ENCODE assay signal across 1 cellular context in the genomic region with DNA sequence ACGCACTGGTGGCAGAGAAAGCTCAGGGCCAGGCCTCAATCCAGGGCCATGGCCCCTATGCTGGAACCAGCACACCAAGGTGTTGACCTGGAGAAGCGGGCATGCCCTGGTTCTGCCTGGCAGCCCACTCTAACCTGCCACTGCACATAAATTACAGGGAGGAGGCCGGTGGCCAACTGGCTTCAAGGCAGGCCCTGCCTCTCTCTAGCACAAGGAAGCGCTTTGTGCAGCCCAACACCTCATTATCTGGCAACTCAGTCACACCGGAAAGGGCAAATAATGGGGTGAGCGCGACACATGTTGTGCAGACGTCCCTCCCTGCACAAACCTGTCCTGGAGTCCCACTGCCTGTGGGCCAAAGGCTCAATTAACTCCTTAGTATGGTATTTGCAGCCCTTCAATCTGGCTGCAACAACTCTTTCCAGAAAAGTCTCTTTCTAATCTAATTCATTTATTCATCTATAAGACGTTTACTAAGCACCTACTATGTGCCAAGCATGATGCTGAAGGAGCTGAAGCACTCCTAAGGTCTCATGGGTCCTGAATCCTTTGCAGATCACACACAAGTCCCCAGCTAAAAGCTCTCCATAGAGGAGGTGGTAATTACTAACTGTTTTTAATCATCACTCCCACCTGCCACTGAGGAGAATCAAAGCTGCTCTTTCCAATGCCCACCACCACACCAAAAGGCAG.
TF ChIP-seq lines count a peak whose summit lies in the region.

No MANE protein-coding gene starts in this region.

TF ChIP-seq in GM23338, 12 proteins besides CTCF, POLR2A, EP300 and RAD21 (continued from another document):
- TF ChIP-seq, protein P1, sequence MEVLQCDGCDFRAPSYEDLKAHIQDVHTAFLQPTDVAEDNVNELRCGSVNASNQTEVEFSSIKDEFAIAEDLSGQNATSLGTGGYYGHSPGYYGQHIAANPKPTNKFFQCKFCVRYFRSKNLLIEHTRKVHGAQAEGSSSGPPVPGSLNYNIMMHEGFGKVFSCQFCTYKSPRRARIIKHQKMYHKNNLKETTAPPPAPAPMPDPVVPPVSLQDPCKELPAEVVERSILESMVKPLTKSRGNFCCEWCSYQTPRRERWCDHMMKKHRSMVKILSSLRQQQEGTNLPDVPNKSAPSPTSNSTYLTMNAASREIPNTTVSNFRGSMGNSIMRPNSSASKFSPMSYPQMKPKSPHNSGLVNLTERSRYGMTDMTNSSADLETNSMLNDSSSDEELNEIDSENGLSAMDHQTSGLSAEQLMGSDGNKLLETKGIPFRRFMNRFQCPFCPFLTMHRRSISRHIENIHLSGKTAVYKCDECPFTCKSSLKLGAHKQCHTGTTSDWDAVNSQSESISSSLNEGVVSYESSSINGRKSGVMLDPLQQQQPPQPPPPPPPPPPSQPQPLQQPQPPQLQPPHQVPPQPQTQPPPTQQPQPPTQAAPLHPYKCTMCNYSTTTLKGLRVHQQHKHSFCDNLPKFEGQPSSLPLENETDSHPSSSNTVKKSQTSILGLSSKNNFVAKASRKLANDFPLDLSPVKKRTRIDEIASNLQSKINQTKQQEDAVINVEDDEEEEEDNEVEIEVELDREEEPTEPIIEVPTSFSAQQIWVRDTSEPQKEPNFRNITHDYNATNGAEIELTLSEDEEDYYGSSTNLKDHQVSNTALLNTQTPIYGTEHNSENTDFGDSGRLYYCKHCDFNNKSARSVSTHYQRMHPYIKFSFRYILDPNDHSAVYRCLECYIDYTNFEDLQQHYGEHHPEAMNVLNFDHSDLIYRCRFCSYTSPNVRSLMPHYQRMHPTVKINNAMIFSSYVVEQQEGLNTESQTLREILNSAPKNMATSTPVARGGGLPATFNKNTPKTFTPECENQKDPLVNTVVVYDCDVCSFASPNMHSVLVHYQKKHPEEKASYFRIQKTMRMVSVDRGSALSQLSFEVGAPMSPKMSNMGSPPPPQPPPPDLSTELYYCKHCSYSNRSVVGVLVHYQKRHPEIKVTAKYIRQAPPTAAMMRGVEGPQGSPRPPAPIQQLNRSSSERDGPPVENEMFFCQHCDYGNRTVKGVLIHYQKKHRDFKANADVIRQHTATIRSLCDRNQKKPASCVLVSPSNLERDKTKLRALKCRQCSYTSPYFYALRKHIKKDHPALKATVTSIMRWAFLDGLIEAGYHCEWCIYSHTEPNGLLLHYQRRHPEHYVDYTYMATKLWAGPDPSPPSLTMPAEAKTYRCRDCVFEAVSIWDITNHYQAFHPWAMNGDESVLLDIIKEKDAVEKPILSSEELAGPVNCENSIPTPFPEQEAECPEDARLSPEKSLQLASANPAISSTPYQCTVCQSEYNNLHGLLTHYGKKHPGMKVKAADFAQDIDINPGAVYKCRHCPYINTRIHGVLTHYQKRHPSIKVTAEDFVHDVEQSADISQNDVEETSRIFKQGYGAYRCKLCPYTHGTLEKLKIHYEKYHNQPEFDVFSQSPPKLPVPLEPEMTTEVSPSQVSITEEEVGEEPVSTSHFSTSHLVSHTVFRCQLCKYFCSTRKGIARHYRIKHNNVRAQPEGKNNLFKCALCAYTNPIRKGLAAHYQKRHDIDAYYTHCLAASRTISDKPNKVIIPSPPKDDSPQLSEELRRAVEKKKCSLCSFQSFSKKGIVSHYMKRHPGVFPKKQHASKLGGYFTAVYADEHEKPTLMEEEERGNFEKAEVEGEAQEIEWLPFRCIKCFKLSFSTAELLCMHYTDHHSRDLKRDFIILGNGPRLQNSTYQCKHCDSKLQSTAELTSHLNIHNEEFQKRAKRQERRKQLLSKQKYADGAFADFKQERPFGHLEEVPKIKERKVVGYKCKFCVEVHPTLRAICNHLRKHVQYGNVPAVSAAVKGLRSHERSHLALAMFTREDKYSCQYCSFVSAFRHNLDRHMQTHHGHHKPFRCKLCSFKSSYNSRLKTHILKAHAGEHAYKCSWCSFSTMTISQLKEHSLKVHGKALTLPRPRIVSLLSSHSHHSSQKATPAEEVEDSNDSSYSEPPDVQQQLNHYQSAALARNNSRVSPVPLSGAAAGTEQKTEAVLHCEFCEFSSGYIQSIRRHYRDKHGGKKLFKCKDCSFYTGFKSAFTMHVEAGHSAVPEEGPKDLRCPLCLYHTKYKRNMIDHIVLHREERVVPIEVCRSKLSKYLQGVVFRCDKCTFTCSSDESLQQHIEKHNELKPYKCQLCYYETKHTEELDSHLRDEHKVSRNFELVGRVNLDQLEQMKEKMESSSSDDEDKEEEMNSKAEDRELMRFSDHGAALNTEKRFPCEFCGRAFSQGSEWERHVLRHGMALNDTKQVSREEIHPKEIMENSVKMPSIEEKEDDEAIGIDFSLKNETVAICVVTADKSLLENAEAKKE (CRISPR knock-in tag; IDR thresholded peaks at IDR 0.05), result no peak
- TF ChIP-seq EZH2phosphoT487 (IDR thresholded peaks at IDR 0.05; ENCODE audit: unreplicated experiment) (no peak), CREB1 (CRISPR knock-in tag; IDR thresholded peaks at IDR 0.05; ENCODE audit: low read depth) (no peak), EZH2 (IDR thresholded peaks at IDR 0.05; ENCODE audit: low read depth, unreplicated experiment) (no peak)
- TF ChIP-seq, protein P2, sequence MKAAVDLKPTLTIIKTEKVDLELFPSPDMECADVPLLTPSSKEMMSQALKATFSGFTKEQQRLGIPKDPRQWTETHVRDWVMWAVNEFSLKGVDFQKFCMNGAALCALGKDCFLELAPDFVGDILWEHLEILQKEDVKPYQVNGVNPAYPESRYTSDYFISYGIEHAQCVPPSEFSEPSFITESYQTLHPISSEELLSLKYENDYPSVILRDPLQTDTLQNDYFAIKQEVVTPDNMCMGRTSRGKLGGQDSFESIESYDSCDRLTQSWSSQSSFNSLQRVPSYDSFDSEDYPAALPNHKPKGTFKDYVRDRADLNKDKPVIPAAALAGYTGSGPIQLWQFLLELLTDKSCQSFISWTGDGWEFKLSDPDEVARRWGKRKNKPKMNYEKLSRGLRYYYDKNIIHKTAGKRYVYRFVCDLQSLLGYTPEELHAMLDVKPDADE (IDR thresholded peaks at IDR 0.05), result no peak
- TF ChIP-seq, protein P3, sequence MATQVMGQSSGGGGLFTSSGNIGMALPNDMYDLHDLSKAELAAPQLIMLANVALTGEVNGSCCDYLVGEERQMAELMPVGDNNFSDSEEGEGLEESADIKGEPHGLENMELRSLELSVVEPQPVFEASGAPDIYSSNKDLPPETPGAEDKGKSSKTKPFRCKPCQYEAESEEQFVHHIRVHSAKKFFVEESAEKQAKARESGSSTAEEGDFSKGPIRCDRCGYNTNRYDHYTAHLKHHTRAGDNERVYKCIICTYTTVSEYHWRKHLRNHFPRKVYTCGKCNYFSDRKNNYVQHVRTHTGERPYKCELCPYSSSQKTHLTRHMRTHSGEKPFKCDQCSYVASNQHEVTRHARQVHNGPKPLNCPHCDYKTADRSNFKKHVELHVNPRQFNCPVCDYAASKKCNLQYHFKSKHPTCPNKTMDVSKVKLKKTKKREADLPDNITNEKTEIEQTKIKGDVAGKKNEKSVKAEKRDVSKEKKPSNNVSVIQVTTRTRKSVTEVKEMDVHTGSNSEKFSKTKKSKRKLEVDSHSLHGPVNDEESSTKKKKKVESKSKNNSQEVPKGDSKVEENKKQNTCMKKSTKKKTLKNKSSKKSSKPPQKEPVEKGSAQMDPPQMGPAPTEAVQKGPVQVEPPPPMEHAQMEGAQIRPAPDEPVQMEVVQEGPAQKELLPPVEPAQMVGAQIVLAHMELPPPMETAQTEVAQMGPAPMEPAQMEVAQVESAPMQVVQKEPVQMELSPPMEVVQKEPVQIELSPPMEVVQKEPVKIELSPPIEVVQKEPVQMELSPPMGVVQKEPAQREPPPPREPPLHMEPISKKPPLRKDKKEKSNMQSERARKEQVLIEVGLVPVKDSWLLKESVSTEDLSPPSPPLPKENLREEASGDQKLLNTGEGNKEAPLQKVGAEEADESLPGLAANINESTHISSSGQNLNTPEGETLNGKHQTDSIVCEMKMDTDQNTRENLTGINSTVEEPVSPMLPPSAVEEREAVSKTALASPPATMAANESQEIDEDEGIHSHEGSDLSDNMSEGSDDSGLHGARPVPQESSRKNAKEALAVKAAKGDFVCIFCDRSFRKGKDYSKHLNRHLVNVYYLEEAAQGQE (IDR thresholded peaks at IDR 0.05; ENCODE audit: unreplicated experiment), result no peak
